ENCODE assay signal across 16 cellular contexts in the genomic region with DNA sequence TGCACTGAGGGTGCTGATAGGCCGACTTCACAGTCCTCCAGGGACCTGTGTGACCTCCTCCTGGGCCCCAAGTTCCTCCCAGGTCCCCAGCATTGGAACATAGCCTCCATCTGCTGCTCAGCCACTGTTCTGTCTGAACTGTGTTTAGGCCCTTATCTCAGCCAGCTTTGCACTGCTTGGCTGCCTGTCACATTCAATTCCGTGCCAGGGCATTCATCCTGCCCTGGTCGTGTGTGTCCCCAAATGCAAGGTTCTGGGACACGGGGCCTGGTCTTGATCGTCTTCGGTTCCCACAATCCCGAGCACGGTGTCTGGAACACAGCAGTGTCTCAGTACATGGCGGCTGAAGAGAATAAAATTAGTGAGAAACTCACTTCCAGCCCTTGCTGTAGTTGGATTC.
"Had no signal": no experiment of that assay in that cellular context is flagged by ENCODE, and none has a peak within 500 bp of the region (broad histone marks: within the 10 kb centered on the region; RNA-seq: fewer than 3 reads in every experiment).

No MANE protein-coding gene starts in this region.

- H3K9me3 ChIP-seq: ovary had no signal

- ATAC-seq: activated naive CD4-positive, alpha-beta T cell treated with anti-CD3 and anti-CD28 coated beads, Interleukin-2, amount 50 U/mL, for 72 hours; activated T-cell treated with anti-CD3 and anti-CD28 coated beads, Interleukin-2, amount 50 U/mL, for 4 hours; esophagus mucosa; left colon had no signal

- H3K4me3 ChIP-seq: ovary had no signal

- H3K27ac ChIP-seq: brain microvascular endothelial cell, ovary had no signal

- DNase-seq: activated CD4-positive, alpha-beta T cell treated with anti-CD3 and anti-CD28 coated beads, Interleukin-2, amount 50 U/mL, for 48 hours; activated CD4-positive, CD25-positive, alpha-beta regulatory T cell treated with anti-CD3 and anti-CD28 coated beads, Interleukin-2, amount 50 U/mL, for 72 hours; activated effector memory CD4-positive, alpha-beta T cell treated with anti-CD3 and anti-CD28 coated beads, Interleukin-2, amount 50 U/mL, for 16 hours; activated T-cell treated with anti-CD3 and anti-CD28 coated beads, Interleukin-2, amount 50 U/mL, for 4 hours; amygdala; brain microvascular endothelial cell; left colon; mesendoderm; nephron progenitor cell; ovary; small intestine; SW 1271; trophoblast cell had no signal

- FAIRE-seq: endometrium, small intestine had no signal

- H3K36me3 ChIP-seq: brain microvascular endothelial cell, ovary had no signal

- H3K27me3 ChIP-seq: brain microvascular endothelial cell, ovary had no signal
